8 cellular contexts compared by ENCODE assay signal in genomic region chr16:28212532-28212873, GRCh38. TPM values are rescaled to one million over a fixed set of nuclear protein-coding genes. Genes with fewer than 3 reads are reported as not detected.
DNase-seq lines count a peak whose midpoint lies in the region; ATAC-seq, FAIRE-seq and TF ChIP-seq lines count a peak whose summit lies in the region.

No MANE protein-coding gene starts in this region.

- H3K4me2 ChIP-seq in PC-9: peak overlapping the region; percentile 61

- no peaks in the 10 kb centered on the region for H3K27me3 ChIP-seq in PC-9 (ENCODE audit: insufficient read depth, low read depth)
- H3K27me3 ChIP-seq in rectal smooth muscle tissue (ENCODE audit: control insufficient read depth, insufficient read depth, low read length): no peaks in the 10 kb centered on the region

- no peak overlapping the region for H3K9ac ChIP-seq in rectal smooth muscle tissue (ENCODE audit: low read length)

- peaks cover 39% of the 10 kb centered on the region for H3K79me2 ChIP-seq in PC-9 (ENCODE audit: low read depth)

- peak overlapping the region; percentile 64 for H3K4me3 ChIP-seq in GM12864 (ENCODE audit: low read depth, low read length)
- peak overlapping the region; percentile 89 for H3K4me3 ChIP-seq in PC-9
- peak overlapping the region; percentile 82 for H3K4me3 ChIP-seq in epithelial cell of proximal tubule (ENCODE audit: low read depth, low read length)
- H3K4me3 ChIP-seq in rectal smooth muscle tissue (ENCODE audit: low read length): peak overlapping the region; percentile 73

- H3K4me1 ChIP-seq in PC-9 (replicated peaks; ENCODE audit: insufficient read depth) (peaks cover 25% of the 10 kb centered on the region), rectal smooth muscle tissue (ENCODE audit: control insufficient read depth, insufficient read depth, low read length) (no peaks in the 10 kb centered on the region)

- TF ChIP-seq CTCF in GM12864 (IDR thresholded peaks at IDR 0.05; ENCODE audit: low read depth, low read length, missing control alignments) (no peak), PC-9 (conservative IDR thresholded peaks at IDR 0.05) (no peak), epithelial cell of proximal tubule (conservative IDR thresholded peaks at IDR 0.05; ENCODE audit: low read depth, low read length) (no peak)

- no peaks in the 10 kb centered on the region for H3K9me3 ChIP-seq in PC-9 (ENCODE audit: insufficient read depth, low read depth)

- intact Hi-C loops in PC-9 (cut with micrococcal nuclease; ENCODE audit: unreplicated experiment): loop anchor here (1.0 to 10.0 kb wide), 4 partner anchors 18 to 238 kb away; no protein-coding TSS in a partner anchor

- peaks cover 28% of the 10 kb centered on the region for H4K20me1 ChIP-seq in PC-9 (ENCODE audit: insufficient read depth)

- TSS peak; percentile 67 for BruUV-seq in PC-9 (replicated peaks; lab: Mats Ljungman, UMichigan)

- no peak for ATAC-seq in HG03025 (IDR thresholded peaks at IDR 0.05; ENCODE audit: low FRiP score, unreplicated experiment)
- no peak for ATAC-seq in activated CD4-positive, CD25-positive, alpha-beta regulatory T cell treated with anti-CD3 and anti-CD28 coated beads, Interleukin-2, amount 50 U/mL, for 24 hours

- H3K36me3 ChIP-seq in PC-9 (ENCODE audit: low read depth) (peaks cover 13% of the 10 kb centered on the region), rectal smooth muscle tissue (ENCODE audit: control insufficient read depth, insufficient read depth, low read length) (no peaks in the 10 kb centered on the region)

- H3F3A ChIP-seq in PC-9 (ENCODE audit: insufficient read depth, low read depth): no peaks in the 10 kb centered on the region; the same call in 1 of the 2 replicates

- H3K27ac ChIP-seq in PC-9 (peak overlapping the region; percentile 15; the same call in 1 of the 2 replicates), rectal smooth muscle tissue (ENCODE audit: low read depth, low read length) (no peak overlapping the region)

- no peak for DNase-seq in GM12864 (ENCODE audit: low read depth)
- peak in 1 of 2 experiments; percentile 24 for DNase-seq in PC-9
- no peak for DNase-seq in epithelial cell of proximal tubule (ENCODE audit: low read depth)
- no peak for DNase-seq in frontal cortex (ENCODE audit: low spot score in 2 of 2)
- DNase-seq in NCI-H1092 (lab: John Stamatoyannopoulos, UW): no peak

- CTCF ChIA-PET in PC-9 (lab: Charles Lee): no interaction called here

- H3K9me2 ChIP-seq in PC-9 (ENCODE audit: insufficient read depth): no peaks in the 10 kb centered on the region; the same call in 1 of the 2 replicates

- POLR2A ChIA-PET in PC-9 (lab: Charles Lee; ENCODE audit: unreplicated experiment): interaction anchor here (0.6 kb wide), 1 partner anchor 522 kb away, joined by 3 read pairs; no protein-coding TSS in a partner anchor

- peak overlapping the region; percentile 93 for H2AFZ ChIP-seq in PC-9

- no peak for FAIRE-seq in frontal cortex (lab: Jason Lieb, UNC)

RNA-seq across cellular contexts. Expression of gene XPO6, which starts 0.7 kb away (rescaled TPM):
- total RNA-seq in PC-9 (2021) (154 and 221 TPM in 2 replicates), epithelial cell of proximal tubule (132 and 168 TPM in 2 replicates), frontal cortex (59.1 TPM)
